In the genomic region with DNA sequence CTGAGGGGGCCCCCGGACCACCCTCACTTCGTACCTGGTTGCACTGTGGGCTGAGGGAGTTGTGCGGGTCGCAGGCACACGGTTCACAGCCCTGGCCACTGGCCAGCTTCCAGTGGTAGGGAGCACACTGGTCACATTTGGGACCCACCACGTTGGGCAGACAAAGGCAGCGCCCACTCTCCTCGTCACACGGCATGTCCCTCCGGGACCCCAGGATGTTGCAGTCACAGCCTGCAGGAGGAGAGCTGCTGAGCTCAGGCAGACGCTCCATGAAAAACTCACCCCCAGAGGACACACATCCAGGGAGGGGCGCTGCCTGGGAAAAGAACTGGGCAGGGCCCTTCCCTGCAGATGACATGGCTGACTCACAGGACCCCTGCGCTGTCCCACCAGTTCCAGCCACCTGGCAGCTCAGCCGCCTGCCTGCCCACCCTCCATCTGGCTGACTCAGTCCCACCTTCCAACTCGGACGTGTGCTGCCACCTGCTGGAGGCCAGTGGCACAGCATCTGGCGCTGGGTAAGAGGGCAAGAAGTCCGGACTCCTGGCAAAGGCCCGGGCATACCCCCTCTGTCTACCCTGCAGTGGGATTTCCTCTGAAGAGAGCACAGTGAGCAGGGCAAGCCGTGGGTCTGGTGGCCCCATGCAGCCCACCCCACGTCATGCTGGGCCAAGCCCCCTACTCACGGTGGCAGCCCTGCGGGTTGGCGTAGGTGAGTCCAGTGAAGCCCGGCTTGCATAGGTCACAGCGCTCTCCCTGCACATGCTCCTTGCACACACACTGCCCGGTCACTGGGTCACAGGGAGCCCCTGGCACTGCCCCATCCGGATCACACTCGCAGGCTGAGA, we compare ENCODE assay signal across 8 cellular contexts. TPM values are rescaled to one million over a fixed set of nuclear protein-coding genes. Genes with fewer than 3 reads are reported as not detected.
DNase-seq lines count a peak whose midpoint lies in the region; ATAC-seq and TF ChIP-seq lines count a peak whose summit lies in the region.

No MANE protein-coding gene starts in this region.

- H3K4me3 ChIP-seq in iPS-15b (ENCODE audit: low read depth, low read length): no peak overlapping the region

- ATAC-seq in HG02885 (IDR thresholded peaks at IDR 0.05; ENCODE audit: poor library complexity, unreplicated experiment): peak; percentile 89

- H3K9me3 ChIP-seq in iPS-15b (ENCODE audit: control insufficient read depth, insufficient read depth, low read length): no peaks in the 10 kb centered on the region

- H3K4me3 Mint-ChIP-seq in brain: no peak overlapping the region

- H3K9me3 Mint-ChIP-seq in brain: no peaks in the 10 kb centered on the region

- peaks cover 14% of the 10 kb centered on the region for H3K4me1 ChIP-seq in iPS-15b (ENCODE audit: control insufficient read depth, insufficient read depth, low read length)

- DNase-seq in DMS79 treated with DMSO at 0.1 percent for 48 hours (lab: John Stamatoyannopoulos, UW) (peak; percentile 69), DMS79 (lab: John Stamatoyannopoulos, UW) (no peak), NCI-H2029 treated with DMSO at 0.1 percent for 48 hours (lab: John Stamatoyannopoulos, UW) (peak; percentile 19), UCSD-AML1 (lab: John Stamatoyannopoulos, UW; ENCODE audit: unreplicated experiment) (peak; percentile 72)
- peak; percentile 63 to 90 (median 79) for DNase-seq in stimulated activated CD4-positive, alpha-beta T cell treated with anti-CD3 and anti-CD28 coated beads, Interleukin-12 subunit alpha, Interleukin-12 subunit beta, amount 100 ng/mL, for 48 hours (ENCODE audit: low read depth in 2 of 3, low spot score in 1 of 3)

- peaks cover 7% of the 10 kb centered on the region for H3K27me3 Mint-ChIP-seq in brain

- H3K27me3 ChIP-seq in iPS-15b (ENCODE audit: control insufficient read depth, insufficient read depth, low read length): no peaks in the 10 kb centered on the region

- no peaks in the 10 kb centered on the region for H3K36me3 Mint-ChIP-seq in brain

- H3K27ac Mint-ChIP-seq in brain: peak overlapping the region in 3 of 5 experiments; percentile 76 to 83 (median 76)

- peaks cover 86% of the 10 kb centered on the region for H3K4me1 Mint-ChIP-seq in brain

- TF ChIP-seq CTCF in brain (conservative IDR thresholded peaks at IDR 0.05): peak; percentile 97

- H3K36me3 ChIP-seq in iPS-15b (ENCODE audit: control insufficient read depth, insufficient read depth, low read length): no peaks in the 10 kb centered on the region

- H3K9ac ChIP-seq in iPS-15b (ENCODE audit: low read depth, low read length): peak overlapping the region; percentile 55

RNA-seq across cellular contexts. Expression of a gene that starts 24.7 kb away (rescaled TPM):
- polyA plus RNA-seq in brain (ENCODE audit: insufficient read depth, low read depth, low replicate concordance): 1.7 TPM

RNA-seq across cellular contexts. Expression of a gene that starts 44.1 kb away (rescaled TPM):
- polyA plus RNA-seq in brain (ENCODE audit: insufficient read depth, low read depth, low replicate concordance): 16.7 TPM

RNA-seq across cellular contexts. Expression of a gene that starts 47.6 kb away (rescaled TPM):
- polyA plus RNA-seq in brain (ENCODE audit: insufficient read depth, low read depth, low replicate concordance): 3.5 TPM
